2 cellular contexts compared by ENCODE assay signal in the genomic region with DNA sequence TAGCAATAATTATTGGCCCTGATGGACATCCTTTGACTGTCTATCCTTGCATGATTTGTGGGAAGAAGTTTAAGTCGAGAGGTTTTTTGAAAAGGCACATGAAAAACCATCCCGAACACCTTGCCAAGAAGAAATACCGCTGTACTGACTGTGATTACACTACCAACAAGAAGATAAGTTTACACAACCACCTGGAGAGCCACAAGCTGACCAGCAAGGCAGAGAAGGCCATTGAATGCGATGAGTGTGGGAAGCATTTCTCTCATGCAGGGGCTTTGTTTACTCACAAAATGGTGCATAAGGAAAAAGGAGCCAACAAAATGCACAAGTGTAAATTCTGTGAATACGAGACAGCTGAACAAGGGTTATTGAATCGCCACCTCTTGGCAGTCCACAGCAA.
TF ChIP-seq lines count a peak whose summit lies in the region.

No MANE protein-coding gene starts in this region.

TF ChIP-seq in HEK293, 187 proteins besides CTCF, POLR2A, EP300 and RAD21 (continued from another document):
- TF ChIP-seq, protein P1, sequence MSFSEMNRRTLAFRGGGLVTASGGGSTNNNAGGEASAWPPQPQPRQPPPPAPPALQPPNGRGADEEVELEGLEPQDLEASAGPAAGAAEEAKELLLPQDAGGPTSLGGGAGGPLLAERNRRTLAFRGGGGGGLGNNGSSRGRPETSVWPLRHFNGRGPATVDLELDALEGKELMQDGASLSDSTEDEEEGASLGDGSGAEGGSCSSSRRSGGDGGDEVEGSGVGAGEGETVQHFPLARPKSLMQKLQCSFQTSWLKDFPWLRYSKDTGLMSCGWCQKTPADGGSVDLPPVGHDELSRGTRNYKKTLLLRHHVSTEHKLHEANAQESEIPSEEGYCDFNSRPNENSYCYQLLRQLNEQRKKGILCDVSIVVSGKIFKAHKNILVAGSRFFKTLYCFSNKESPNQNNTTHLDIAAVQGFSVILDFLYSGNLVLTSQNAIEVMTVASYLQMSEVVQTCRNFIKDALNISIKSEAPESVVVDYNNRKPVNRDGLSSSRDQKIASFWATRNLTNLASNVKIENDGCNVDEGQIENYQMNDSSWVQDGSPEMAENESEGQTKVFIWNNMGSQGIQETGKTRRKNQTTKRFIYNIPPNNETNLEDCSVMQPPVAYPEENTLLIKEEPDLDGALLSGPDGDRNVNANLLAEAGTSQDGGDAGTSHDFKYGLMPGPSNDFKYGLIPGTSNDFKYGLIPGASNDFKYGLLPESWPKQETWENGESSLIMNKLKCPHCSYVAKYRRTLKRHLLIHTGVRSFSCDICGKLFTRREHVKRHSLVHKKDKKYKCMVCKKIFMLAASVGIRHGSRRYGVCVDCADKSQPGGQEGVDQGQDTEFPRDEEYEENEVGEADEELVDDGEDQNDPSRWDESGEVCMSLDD (tag by site-specific recombination; IDR thresholded peaks at IDR 0.05) = no peak
- TF ChIP-seq ZNF426 (tag by site-specific recombination; IDR thresholded peaks at IDR 0.05) (no peak), MYNN (tag by site-specific recombination; IDR thresholded peaks at IDR 0.05; ENCODE audit: borderline replicate concordance) (no peak), ZNF549 (tag by site-specific recombination; IDR thresholded peaks at IDR 0.05) (no peak), GLIS1 (tag by site-specific recombination; IDR thresholded peaks at IDR 0.05) (peak; percentile 55)
- TF ChIP-seq, protein P2, sequence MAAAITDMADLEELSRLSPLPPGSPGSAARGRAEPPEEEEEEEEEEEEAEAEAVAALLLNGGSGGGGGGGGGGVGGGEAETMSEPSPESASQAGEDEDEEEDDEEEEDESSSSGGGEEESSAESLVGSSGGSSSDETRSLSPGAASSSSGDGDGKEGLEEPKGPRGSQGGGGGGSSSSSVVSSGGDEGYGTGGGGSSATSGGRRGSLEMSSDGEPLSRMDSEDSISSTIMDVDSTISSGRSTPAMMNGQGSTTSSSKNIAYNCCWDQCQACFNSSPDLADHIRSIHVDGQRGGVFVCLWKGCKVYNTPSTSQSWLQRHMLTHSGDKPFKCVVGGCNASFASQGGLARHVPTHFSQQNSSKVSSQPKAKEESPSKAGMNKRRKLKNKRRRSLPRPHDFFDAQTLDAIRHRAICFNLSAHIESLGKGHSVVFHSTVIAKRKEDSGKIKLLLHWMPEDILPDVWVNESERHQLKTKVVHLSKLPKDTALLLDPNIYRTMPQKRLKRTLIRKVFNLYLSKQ (tag by site-specific recombination; IDR thresholded peaks at IDR 0.05; ENCODE audit: borderline replicate concordance) = no peak
- TF ChIP-seq, protein P3, sequence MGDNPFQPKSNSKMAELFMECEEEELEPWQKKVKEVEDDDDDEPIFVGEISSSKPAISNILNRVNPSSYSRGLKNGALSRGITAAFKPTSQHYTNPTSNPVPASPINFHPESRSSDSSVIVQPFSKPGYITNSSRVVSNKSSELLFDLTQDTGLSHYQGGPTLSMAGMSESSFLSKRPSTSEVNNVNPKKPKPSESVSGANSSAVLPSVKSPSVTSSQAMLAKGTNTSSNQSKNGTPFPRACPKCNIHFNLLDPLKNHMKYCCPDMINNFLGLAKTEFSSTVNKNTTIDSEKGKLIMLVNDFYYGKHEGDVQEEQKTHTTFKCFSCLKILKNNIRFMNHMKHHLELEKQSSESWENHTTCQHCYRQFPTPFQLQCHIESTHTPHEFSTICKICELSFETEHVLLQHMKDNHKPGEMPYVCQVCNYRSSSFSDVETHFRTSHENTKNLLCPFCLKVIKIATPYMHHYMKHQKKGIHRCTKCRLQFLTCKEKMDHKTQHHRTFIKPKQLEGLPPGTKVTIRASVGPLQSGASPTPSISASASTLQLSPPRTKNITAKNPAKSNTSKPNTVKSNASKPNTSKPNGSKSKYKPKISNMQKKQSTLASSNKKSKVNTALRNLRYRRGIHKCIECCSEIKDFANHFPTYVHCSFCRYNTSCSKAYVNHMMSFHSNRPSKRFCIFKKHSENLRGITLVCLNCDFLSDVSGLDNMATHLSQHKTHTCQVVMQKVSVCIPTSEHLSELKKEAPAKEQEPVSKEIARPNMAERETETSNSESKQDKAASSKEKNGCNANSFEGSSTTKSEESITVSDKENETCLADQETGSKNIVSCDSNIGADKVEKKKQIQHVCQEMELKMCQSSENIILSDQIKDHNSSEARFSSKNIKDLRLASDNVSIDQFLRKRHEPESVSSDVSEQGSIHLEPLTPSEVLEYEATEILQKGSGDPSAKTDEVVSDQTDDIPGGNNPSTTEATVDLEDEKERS (tag by site-specific recombination; IDR thresholded peaks at IDR 0.05) = no peak
- TF ChIP-seq, protein P4, sequence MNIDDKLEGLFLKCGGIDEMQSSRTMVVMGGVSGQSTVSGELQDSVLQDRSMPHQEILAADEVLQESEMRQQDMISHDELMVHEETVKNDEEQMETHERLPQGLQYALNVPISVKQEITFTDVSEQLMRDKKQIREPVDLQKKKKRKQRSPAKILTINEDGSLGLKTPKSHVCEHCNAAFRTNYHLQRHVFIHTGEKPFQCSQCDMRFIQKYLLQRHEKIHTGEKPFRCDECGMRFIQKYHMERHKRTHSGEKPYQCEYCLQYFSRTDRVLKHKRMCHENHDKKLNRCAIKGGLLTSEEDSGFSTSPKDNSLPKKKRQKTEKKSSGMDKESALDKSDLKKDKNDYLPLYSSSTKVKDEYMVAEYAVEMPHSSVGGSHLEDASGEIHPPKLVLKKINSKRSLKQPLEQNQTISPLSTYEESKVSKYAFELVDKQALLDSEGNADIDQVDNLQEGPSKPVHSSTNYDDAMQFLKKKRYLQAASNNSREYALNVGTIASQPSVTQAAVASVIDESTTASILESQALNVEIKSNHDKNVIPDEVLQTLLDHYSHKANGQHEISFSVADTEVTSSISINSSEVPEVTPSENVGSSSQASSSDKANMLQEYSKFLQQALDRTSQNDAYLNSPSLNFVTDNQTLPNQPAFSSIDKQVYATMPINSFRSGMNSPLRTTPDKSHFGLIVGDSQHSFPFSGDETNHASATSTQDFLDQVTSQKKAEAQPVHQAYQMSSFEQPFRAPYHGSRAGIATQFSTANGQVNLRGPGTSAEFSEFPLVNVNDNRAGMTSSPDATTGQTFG (tag by site-specific recombination; IDR thresholded peaks at IDR 0.05; ENCODE audit: borderline replicate concordance) = no peak
- TF ChIP-seq, protein P5, sequence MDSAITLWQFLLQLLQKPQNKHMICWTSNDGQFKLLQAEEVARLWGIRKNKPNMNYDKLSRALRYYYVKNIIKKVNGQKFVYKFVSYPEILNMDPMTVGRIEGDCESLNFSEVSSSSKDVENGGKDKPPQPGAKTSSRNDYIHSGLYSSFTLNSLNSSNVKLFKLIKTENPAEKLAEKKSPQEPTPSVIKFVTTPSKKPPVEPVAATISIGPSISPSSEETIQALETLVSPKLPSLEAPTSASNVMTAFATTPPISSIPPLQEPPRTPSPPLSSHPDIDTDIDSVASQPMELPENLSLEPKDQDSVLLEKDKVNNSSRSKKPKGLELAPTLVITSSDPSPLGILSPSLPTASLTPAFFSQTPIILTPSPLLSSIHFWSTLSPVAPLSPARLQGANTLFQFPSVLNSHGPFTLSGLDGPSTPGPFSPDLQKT (IDR thresholded peaks at IDR 0.05; ENCODE audit: borderline replicate concordance, low read depth, low read length) = no peak

TF ChIP-seq in WTC11, 78 proteins besides CTCF, POLR2A, EP300 and RAD21 (continued from another document):
- TF ChIP-seq, protein P6, sequence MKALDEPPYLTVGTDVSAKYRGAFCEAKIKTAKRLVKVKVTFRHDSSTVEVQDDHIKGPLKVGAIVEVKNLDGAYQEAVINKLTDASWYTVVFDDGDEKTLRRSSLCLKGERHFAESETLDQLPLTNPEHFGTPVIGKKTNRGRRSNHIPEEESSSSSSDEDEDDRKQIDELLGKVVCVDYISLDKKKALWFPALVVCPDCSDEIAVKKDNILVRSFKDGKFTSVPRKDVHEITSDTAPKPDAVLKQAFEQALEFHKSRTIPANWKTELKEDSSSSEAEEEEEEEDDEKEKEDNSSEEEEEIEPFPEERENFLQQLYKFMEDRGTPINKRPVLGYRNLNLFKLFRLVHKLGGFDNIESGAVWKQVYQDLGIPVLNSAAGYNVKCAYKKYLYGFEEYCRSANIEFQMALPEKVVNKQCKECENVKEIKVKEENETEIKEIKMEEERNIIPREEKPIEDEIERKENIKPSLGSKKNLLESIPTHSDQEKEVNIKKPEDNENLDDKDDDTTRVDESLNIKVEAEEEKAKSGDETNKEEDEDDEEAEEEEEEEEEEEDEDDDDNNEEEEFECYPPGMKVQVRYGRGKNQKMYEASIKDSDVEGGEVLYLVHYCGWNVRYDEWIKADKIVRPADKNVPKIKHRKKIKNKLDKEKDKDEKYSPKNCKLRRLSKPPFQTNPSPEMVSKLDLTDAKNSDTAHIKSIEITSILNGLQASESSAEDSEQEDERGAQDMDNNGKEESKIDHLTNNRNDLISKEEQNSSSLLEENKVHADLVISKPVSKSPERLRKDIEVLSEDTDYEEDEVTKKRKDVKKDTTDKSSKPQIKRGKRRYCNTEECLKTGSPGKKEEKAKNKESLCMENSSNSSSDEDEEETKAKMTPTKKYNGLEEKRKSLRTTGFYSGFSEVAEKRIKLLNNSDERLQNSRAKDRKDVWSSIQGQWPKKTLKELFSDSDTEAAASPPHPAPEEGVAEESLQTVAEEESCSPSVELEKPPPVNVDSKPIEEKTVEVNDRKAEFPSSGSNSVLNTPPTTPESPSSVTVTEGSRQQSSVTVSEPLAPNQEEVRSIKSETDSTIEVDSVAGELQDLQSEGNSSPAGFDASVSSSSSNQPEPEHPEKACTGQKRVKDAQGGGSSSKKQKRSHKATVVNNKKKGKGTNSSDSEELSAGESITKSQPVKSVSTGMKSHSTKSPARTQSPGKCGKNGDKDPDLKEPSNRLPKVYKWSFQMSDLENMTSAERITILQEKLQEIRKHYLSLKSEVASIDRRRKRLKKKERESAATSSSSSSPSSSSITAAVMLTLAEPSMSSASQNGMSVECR (CRISPR knock-in tag; IDR thresholded peaks at IDR 0.05; ENCODE audit: borderline replicate concordance) = no peak
- TF ChIP-seq, protein P7, sequence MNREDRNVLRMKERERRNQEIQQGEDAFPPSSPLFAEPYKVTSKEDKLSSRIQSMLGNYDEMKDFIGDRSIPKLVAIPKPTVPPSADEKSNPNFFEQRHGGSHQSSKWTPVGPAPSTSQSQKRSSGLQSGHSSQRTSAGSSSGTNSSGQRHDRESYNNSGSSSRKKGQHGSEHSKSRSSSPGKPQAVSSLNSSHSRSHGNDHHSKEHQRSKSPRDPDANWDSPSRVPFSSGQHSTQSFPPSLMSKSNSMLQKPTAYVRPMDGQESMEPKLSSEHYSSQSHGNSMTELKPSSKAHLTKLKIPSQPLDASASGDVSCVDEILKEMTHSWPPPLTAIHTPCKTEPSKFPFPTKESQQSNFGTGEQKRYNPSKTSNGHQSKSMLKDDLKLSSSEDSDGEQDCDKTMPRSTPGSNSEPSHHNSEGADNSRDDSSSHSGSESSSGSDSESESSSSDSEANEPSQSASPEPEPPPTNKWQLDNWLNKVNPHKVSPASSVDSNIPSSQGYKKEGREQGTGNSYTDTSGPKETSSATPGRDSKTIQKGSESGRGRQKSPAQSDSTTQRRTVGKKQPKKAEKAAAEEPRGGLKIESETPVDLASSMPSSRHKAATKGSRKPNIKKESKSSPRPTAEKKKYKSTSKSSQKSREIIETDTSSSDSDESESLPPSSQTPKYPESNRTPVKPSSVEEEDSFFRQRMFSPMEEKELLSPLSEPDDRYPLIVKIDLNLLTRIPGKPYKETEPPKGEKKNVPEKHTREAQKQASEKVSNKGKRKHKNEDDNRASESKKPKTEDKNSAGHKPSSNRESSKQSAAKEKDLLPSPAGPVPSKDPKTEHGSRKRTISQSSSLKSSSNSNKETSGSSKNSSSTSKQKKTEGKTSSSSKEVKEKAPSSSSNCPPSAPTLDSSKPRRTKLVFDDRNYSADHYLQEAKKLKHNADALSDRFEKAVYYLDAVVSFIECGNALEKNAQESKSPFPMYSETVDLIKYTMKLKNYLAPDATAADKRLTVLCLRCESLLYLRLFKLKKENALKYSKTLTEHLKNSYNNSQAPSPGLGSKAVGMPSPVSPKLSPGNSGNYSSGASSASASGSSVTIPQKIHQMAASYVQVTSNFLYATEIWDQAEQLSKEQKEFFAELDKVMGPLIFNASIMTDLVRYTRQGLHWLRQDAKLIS (CRISPR knock-in tag; IDR thresholded peaks at IDR 0.05; ENCODE audit: borderline replicate concordance) = no peak
- TF ChIP-seq GRHL2 (CRISPR knock-in tag; IDR thresholded peaks at IDR 0.05; ENCODE audit: insufficient replicate concordance, severe bottlenecking) = no peak
- TF ChIP-seq FOXP1 (CRISPR knock-in tag; IDR thresholded peaks at IDR 0.05; ENCODE audit: borderline replicate concordance) = no peak
